ENCODE assay signal across 13 cellular contexts in the genomic region with DNA sequence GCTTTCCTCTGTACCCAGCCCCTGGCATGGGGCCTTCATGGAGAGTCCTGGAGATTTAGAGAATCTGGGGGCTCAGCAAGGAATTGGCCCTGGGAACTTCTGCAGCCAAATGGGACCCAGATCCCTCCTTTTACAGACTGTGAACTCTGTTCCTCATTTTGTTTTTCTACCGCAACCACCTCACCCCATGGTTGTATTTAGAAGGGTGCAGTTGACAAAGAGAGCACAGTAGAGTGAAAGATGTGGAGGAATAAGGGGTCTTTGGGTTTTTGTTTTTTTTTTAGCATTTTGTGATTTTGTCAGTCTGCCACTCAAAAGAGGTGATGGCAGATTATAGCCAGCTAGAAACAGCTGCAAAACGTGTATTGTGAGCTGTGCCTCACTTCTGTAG. TPM values are rescaled to one million over a fixed set of nuclear protein-coding genes. Genes with fewer than 3 reads are reported as not detected.
A peak's percentile ranks its signal among the peaks of the same experiment; 100 is the strongest.
DNase-seq lines count a peak whose midpoint lies in the region; ATAC-seq and TF ChIP-seq lines count a peak whose summit lies in the region.
"Had no signal": no experiment of that assay in that cellular context is flagged by ENCODE, and none has a peak within 500 bp of the region (broad histone marks: within the 10 kb centered on the region; RNA-seq: fewer than 3 reads in every experiment).

No MANE protein-coding gene starts in this region.

- no peak for TF ChIP-seq EP300 in neural cell (conservative IDR thresholded peaks at IDR 0.05; ENCODE audit: poor library complexity, severe bottlenecking)

- H3K9me2 ChIP-seq in neural cell (ENCODE audit: insufficient read depth, low read length): no peaks in the 10 kb centered on the region

- peaks cover 4% of the 10 kb centered on the region for H4K20me1 ChIP-seq in neural cell (ENCODE audit: insufficient read depth)

- H3K79me2 ChIP-seq in neural cell (replicated peaks; ENCODE audit: insufficient read depth, low read length): peaks cover 49% of the 10 kb centered on the region

- no peaks in the 10 kb centered on the region for H3K9me3 ChIP-seq in HUES64 (ENCODE audit: insufficient read depth, low read depth, low read length)
- no peaks in the 10 kb centered on the region for H3K9me3 ChIP-seq in neural cell (ENCODE audit: low read length)
- H3K9me3 ChIP-seq: A549, mucosa of descending colon had no signal

- H3K4me1 ChIP-seq in HUES64 (ENCODE audit: insufficient read depth, low read length): peaks cover 4% of the 10 kb centered on the region; the same call in 1 of the 2 replicates

- no peaks in the 10 kb centered on the region for H3K27me3 Mint-ChIP-seq in T-helper 2 cell treated with Interferon-gamma antibody and Interleukin-4, amounts not matched to agents 5 μg/mL and 100 μg/mL, for 36 hours (ENCODE audit: low read depth)
- no peaks in the 10 kb centered on the region for H3K27me3 Mint-ChIP-seq in activated naive CD8-positive, alpha-beta T cell treated with anti-CD3 and anti-CD28 coated beads for 36 hours

- 80% methylated on average over 2 of the region's 2 CpGs for WGBS in HUES64

- no peak overlapping the region for H3K27ac Mint-ChIP-seq in T-helper 2 cell treated with Interferon-gamma antibody and Interleukin-4, amounts not matched to agents 5 μg/mL and 100 μg/mL, for 36 hours
- H3K27ac Mint-ChIP-seq in activated naive CD8-positive, alpha-beta T cell treated with anti-CD3 and anti-CD28 coated beads for 36 hours: no peak overlapping the region

- ATAC-seq in GM19035 (IDR thresholded peaks at IDR 0.05; ENCODE audit: unreplicated experiment) (no peak), GM21786 (IDR thresholded peaks at IDR 0.05; ENCODE audit: unreplicated experiment) (no peak)
- ATAC-seq: A549, mucosa of descending colon had no signal

- H3K36me3 ChIP-seq in HUES64 (ENCODE audit: insufficient read depth, low read length): 0 out of 2 replicates have a peak, but pooled peaks cover 6% of the 10 kb centered on the region
- H3K36me3 ChIP-seq in neural cell (ENCODE audit: insufficient read depth, low read length): no peaks in the 10 kb centered on the region

- H3K4me1 Mint-ChIP-seq in T-helper 2 cell treated with Interferon-gamma antibody and Interleukin-4, amounts not matched to agents 5 μg/mL and 100 μg/mL, for 36 hours (ENCODE audit: low read depth): peaks cover 22% of the 10 kb centered on the region
- H3K4me1 Mint-ChIP-seq in activated naive CD8-positive, alpha-beta T cell treated with anti-CD3 and anti-CD28 coated beads for 36 hours: peaks cover 27% of the 10 kb centered on the region

- H3K9me3 Mint-ChIP-seq in T-helper 2 cell treated with Interferon-gamma antibody and Interleukin-4, amounts not matched to agents 5 μg/mL and 100 μg/mL, for 36 hours: no peaks in the 10 kb centered on the region
- no peaks in the 10 kb centered on the region for H3K9me3 Mint-ChIP-seq in activated naive CD8-positive, alpha-beta T cell treated with anti-CD3 and anti-CD28 coated beads for 36 hours

- H2AFZ ChIP-seq in neural cell (ENCODE audit: low read depth, low read length): no peak overlapping the region

- H3K9ac ChIP-seq in HUES64 (ENCODE audit: low read depth, low read length) (no peak overlapping the region), neural cell (ENCODE audit: low read length) (peak overlapping the region; percentile 19)

- H3K27me3 ChIP-seq in HUES64 (ENCODE audit: insufficient read depth, low read length) (no peaks in the 10 kb centered on the region), neural cell (ENCODE audit: insufficient read depth, low read depth, low read length) (no peaks in the 10 kb centered on the region)

- H3K36me3 Mint-ChIP-seq in T-helper 2 cell treated with Interferon-gamma antibody and Interleukin-4, amounts not matched to agents 5 μg/mL and 100 μg/mL, for 36 hours (ENCODE audit: low read depth): peaks cover 6% of the 10 kb centered on the region
- H3K36me3 Mint-ChIP-seq in activated naive CD8-positive, alpha-beta T cell treated with anti-CD3 and anti-CD28 coated beads for 36 hours: peaks cover 2% of the 10 kb centered on the region

- H3K4me3 ChIP-seq in HUES64 (ENCODE audit: low read length) (peak overlapping the region; percentile 68; the same call in 1 of the 2 replicates), neural cell (ENCODE audit: low read length) (peak overlapping the region; percentile 100)
- H3K4me3 ChIP-seq: A549, mucosa of descending colon had no signal

- peak overlapping the region; percentile 88 for H3K4me3 Mint-ChIP-seq in T-helper 2 cell treated with Interferon-gamma antibody and Interleukin-4, amounts not matched to agents 5 μg/mL and 100 μg/mL, for 36 hours
- H3K4me3 Mint-ChIP-seq in activated naive CD8-positive, alpha-beta T cell treated with anti-CD3 and anti-CD28 coated beads for 36 hours: peak overlapping the region; percentile 87

- H3K4me2 ChIP-seq in neural cell (ENCODE audit: low read length): peak overlapping the region; percentile 63

- TF ChIP-seq RAD21 in neural cell (conservative IDR thresholded peaks at IDR 0.05): no peak

- H3K27ac ChIP-seq in HUES64 (ENCODE audit: low read depth, low read length) (no peak overlapping the region), neural cell (ENCODE audit: low read length) (peak overlapping the region; percentile 26)
- H3K27ac ChIP-seq: A549 had no signal

- no peak for DNase-seq in T-helper 2 cell treated with Interferon-gamma antibody and Interleukin-4, amounts not matched to agents 5 μg/mL and 100 μg/mL, for 36 hours (ENCODE audit: low spot score)
- DNase-seq in T-helper 2 cell (no peak), activated gamma-delta T cell (lab: John Stamatoyannopoulos, UW) (no peak)
- no peak for DNase-seq in activated naive CD8-positive, alpha-beta T cell treated with anti-CD3 and anti-CD28 coated beads for 36 hours
- DNase-seq: activated effector memory CD4-positive, alpha-beta T cell treated with Interleukin-2 at 50 U/mL for 16 hours; DMS79 treated with DMSO at 0.1 percent for 48 hours; mucosa of descending colon; NCI-H2171 treated with DMSO at 0.1 percent for 48 hours had no signal

- no peak for TF ChIP-seq CTCF in neural cell (IDR thresholded peaks at IDR 0.05; ENCODE audit: poor library complexity, severe bottlenecking)

- peaks cover 3% of the 10 kb centered on the region for H3F3A ChIP-seq in neural cell (ENCODE audit: insufficient read depth, low read length, poor library complexity, severe bottlenecking)

TF ChIP-seq in neural cell, 6 proteins besides CTCF, POLR2A, EP300 and RAD21:
- TF ChIP-seq, protein P1, sequence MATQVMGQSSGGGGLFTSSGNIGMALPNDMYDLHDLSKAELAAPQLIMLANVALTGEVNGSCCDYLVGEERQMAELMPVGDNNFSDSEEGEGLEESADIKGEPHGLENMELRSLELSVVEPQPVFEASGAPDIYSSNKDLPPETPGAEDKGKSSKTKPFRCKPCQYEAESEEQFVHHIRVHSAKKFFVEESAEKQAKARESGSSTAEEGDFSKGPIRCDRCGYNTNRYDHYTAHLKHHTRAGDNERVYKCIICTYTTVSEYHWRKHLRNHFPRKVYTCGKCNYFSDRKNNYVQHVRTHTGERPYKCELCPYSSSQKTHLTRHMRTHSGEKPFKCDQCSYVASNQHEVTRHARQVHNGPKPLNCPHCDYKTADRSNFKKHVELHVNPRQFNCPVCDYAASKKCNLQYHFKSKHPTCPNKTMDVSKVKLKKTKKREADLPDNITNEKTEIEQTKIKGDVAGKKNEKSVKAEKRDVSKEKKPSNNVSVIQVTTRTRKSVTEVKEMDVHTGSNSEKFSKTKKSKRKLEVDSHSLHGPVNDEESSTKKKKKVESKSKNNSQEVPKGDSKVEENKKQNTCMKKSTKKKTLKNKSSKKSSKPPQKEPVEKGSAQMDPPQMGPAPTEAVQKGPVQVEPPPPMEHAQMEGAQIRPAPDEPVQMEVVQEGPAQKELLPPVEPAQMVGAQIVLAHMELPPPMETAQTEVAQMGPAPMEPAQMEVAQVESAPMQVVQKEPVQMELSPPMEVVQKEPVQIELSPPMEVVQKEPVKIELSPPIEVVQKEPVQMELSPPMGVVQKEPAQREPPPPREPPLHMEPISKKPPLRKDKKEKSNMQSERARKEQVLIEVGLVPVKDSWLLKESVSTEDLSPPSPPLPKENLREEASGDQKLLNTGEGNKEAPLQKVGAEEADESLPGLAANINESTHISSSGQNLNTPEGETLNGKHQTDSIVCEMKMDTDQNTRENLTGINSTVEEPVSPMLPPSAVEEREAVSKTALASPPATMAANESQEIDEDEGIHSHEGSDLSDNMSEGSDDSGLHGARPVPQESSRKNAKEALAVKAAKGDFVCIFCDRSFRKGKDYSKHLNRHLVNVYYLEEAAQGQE (IDR thresholded peaks at IDR 0.05; ENCODE audit: borderline replicate concordance): no peak
- no peak for TF ChIP-seq EZH2 (IDR thresholded peaks at IDR 0.05; ENCODE audit: borderline replicate concordance, insufficient read depth, low read length, poor library complexity, severe bottlenecking)
- TF ChIP-seq TAF1 (IDR thresholded peaks at IDR 0.05; ENCODE audit: low read depth): no peak
- no peak for TF ChIP-seq POLR2AphosphoS5 (IDR thresholded peaks at IDR 0.05)
- no peak for TF ChIP-seq MXI1 (conservative IDR thresholded peaks at IDR 0.05; ENCODE audit: poor library complexity, severe bottlenecking)
- TF ChIP-seq SMC3 (conservative IDR thresholded peaks at IDR 0.05; ENCODE audit: poor library complexity): no peak

RNA-seq across cellular contexts. Expression of gene ZNF74, which starts 1.9 kb away (rescaled TPM):
- polyA plus RNA-seq in HUES64 (2013, experiment 1 of 2): 22.1 TPM
- 22.3 TPM for polyA plus RNA-seq in HUES64 (2013, experiment 2 of 2)
- 10 to 100 TPM; 11.5 to 12.2 TPM for total RNA-seq in activated naive CD8-positive, alpha-beta T cell treated with anti-CD3 and anti-CD28 coated beads for 36 hours
- 75.6 and 79.5 TPM in 2 replicates for polyA plus RNA-seq in neural cell
- polyA minus RNA-seq in neural cell: 77.1 and 90.8 TPM in 2 replicates

RNA-seq across cellular contexts. Expression of gene SCARF2, which starts 41.7 kb away (rescaled TPM):
- 7.7 TPM for polyA plus RNA-seq in HUES64 (2013, experiment 1 of 2)
- polyA plus RNA-seq in HUES64 (2013, experiment 2 of 2): 8.2 TPM
- under 1 TPM; 0.14 to 0.16 TPM for total RNA-seq in activated naive CD8-positive, alpha-beta T cell treated with anti-CD3 and anti-CD28 coated beads for 36 hours
- polyA plus RNA-seq in neural cell: 3.4 and 5.0 TPM in 2 replicates
- 1.9 and 2.9 TPM in 2 replicates for polyA minus RNA-seq in neural cell
